In the genomic region with DNA sequence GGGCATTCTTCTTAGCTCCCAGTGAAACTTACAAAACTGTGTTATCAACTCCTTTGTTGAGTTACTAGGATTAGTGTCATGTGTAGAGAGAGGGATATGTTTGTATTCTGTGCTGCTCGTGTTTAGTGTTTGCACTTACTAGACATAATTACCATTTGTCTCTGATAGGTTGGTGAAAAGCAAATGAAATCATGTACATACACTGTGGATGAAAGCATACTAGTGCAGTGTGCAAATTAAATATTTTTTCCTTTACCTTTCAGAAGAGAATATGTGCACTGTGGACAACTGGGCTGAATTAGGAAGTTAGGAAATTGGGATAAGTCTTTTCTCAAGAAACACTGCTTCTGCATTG, we compare ENCODE assay signal across 9 cellular contexts. TPM values are rescaled to one million over a fixed set of nuclear protein-coding genes. Genes with fewer than 3 reads are reported as not detected.
DNase-seq lines count a peak whose midpoint lies in the region; ATAC-seq and TF ChIP-seq lines count a peak whose summit lies in the region.
"Had no signal": no experiment of that assay in that cellular context is flagged by ENCODE, and none has a peak within 500 bp of the region (broad histone marks: within the 10 kb centered on the region; RNA-seq: fewer than 3 reads in every experiment).

No MANE protein-coding gene starts in this region.

- H3K4me3 Mint-ChIP-seq in activated naive CD4-positive, alpha-beta T cell treated with anti-CD3 and anti-CD28 coated beads for 36 hours: peak overlapping the region; percentile 82

- peaks cover 43% of the 10 kb centered on the region for H3K4me1 Mint-ChIP-seq in activated naive CD4-positive, alpha-beta T cell treated with anti-CD3 and anti-CD28 coated beads for 36 hours (ENCODE audit: low read depth)

- no peaks in the 10 kb centered on the region for H3K9me3 ChIP-seq in iPS-15b (ENCODE audit: control insufficient read depth, insufficient read depth, low read length)
- H3K9me3 ChIP-seq in upper lobe of left lung: no peaks in the 10 kb centered on the region

- 30 to 42% methylated on average over 1 of the region's 1 CpG for WGBS in upper lobe of left lung, 2 donors

- no peak for TF ChIP-seq CTCF in WI38 (IDR thresholded peaks at IDR 0.05; ENCODE audit: low read depth, low read length)
- TF ChIP-seq CTCF in upper lobe of left lung (IDR thresholded peaks at IDR 0.05): no peak

- H3K27ac ChIP-seq in upper lobe of left lung: peak overlapping the region in 3 of 4 donors; percentile 80 to 91 (median 88)

- no peaks in the 10 kb centered on the region for H3K27me3 Mint-ChIP-seq in activated naive CD4-positive, alpha-beta T cell treated with anti-CD3 and anti-CD28 coated beads for 36 hours (ENCODE audit: low read depth)

- H3K9me3 Mint-ChIP-seq in activated naive CD4-positive, alpha-beta T cell treated with anti-CD3 and anti-CD28 coated beads for 36 hours: no peaks in the 10 kb centered on the region
- no peaks in the 10 kb centered on the region for H3K9me3 Mint-ChIP-seq in activated naive CD4-positive, alpha-beta T cell treated with anti-CD3 and anti-CD28 coated beads, Interleukin-2, amount 50 U/mL, for 72 hours

- H3K4me1 ChIP-seq in iPS-15b (ENCODE audit: control insufficient read depth, insufficient read depth, low read length) (peaks cover 2% of the 10 kb centered on the region), upper lobe of left lung (peaks cover 11 to 26% (median 19%) of the 10 kb centered on the region in 4 donors)

- intact Hi-C loops in activated naive CD4-positive, alpha-beta T cell treated with anti-CD3 and anti-CD28 coated beads for 36 hours (cut with micrococcal nuclease): no loop called here

- H3K9ac ChIP-seq in iPS-15b (ENCODE audit: low read depth, low read length): no peak overlapping the region

- no peak for TF ChIP-seq POLR2A in upper lobe of left lung (IDR thresholded peaks at IDR 0.05)

- H3K36me3 Mint-ChIP-seq in activated naive CD4-positive, alpha-beta T cell treated with anti-CD3 and anti-CD28 coated beads for 36 hours (ENCODE audit: low read depth): no peaks in the 10 kb centered on the region
- H3K36me3 Mint-ChIP-seq in activated naive CD4-positive, alpha-beta T cell treated with anti-CD3 and anti-CD28 coated beads, Interleukin-2, amount 50 U/mL, for 72 hours: peaks cover 0 to 13% of the 10 kb centered on the region in 2 donors

- DNase-seq in activated naive CD4-positive, alpha-beta T cell treated with anti-CD3 and anti-CD28 coated beads for 36 hours: no peak
- no peak for DNase-seq in activated naive CD4-positive, alpha-beta T cell treated with anti-CD3 and anti-CD28 coated beads, Interleukin-2, amount 50 U/mL, for 72 hours (ENCODE audit: low spot score in 2 of 2)
- DNase-seq in upper lobe of left lung: no peak
- no peak for DNase-seq in GM19240 (ENCODE audit: insufficient read length, low spot score)
- no peak for DNase-seq in NOMO-1 (lab: John Stamatoyannopoulos, UW; ENCODE audit: unreplicated experiment in 2 of 2)
- DNase-seq: stimulated activated naive CD4-positive, alpha-beta T cell treated with Interleukin-2 at 50 U/mL for 16 hours had no signal

- CTCF ChIA-PET in activated naive CD4-positive, alpha-beta T cell treated with anti-CD3 and anti-CD28 coated beads for 36 hours (lab: Charles Lee): interaction anchor here (0.6 to 2.2 kb wide), 8 partner anchors 10 to 773 kb away, joined by 3 to 7 read pairs (median 6); no protein-coding TSS in a partner anchor

- H3K27me3 ChIP-seq in iPS-15b (ENCODE audit: control insufficient read depth, insufficient read depth, low read length) (no peaks in the 10 kb centered on the region), upper lobe of left lung (no peaks in the 10 kb centered on the region)

- H3K4me3 ChIP-seq in WI38 (ENCODE audit: low read depth, low read length) (peak overlapping the region; percentile 91), iPS-15b (ENCODE audit: low read depth, low read length) (peak overlapping the region; percentile 96), upper lobe of left lung (peak overlapping the region in 3 of 4 donors; percentile 75 to 92 (median 92))

- TF ChIP-seq EP300 in upper lobe of left lung (IDR thresholded peaks at IDR 0.05): no peak

- ATAC-seq in activated naive CD4-positive, alpha-beta T cell treated with anti-CD3 and anti-CD28 coated beads, Interleukin-2, amount 50 U/mL, for 72 hours: no peak
- no peak for ATAC-seq in upper lobe of left lung (ENCODE audit: low FRiP score in 2 of 2)
- no peak for ATAC-seq in GM21576 (IDR thresholded peaks at IDR 0.05; ENCODE audit: unreplicated experiment)

- H3K27ac Mint-ChIP-seq in activated naive CD4-positive, alpha-beta T cell treated with anti-CD3 and anti-CD28 coated beads for 36 hours: peak overlapping the region; percentile 5
- H3K27ac Mint-ChIP-seq in activated naive CD4-positive, alpha-beta T cell treated with anti-CD3 and anti-CD28 coated beads, Interleukin-2, amount 50 U/mL, for 72 hours: peak overlapping the region in 1 of 2 donors; percentile 88

- H3K36me3 ChIP-seq in iPS-15b (ENCODE audit: control insufficient read depth, insufficient read depth, low read length) (no peaks in the 10 kb centered on the region), upper lobe of left lung (no peaks in the 10 kb centered on the region)

RNA-seq across cellular contexts. Expression of a gene that starts 1.2 kb away (rescaled TPM):
- 1 to 10 TPM; 7.2 to 7.8 TPM for total RNA-seq in activated naive CD4-positive, alpha-beta T cell treated with anti-CD3 and anti-CD28 coated beads for 36 hours
- total RNA-seq in activated naive CD4-positive, alpha-beta T cell treated with anti-CD3 and anti-CD28 coated beads, Interleukin-2, amount 50 U/mL, for 72 hours: 10 to 100 TPM in 1 of 2 donors, 1 to 10 TPM in 1; 8.2 to 13.2 TPM
- total RNA-seq in upper lobe of left lung: 10 to 100 TPM; 10.6 to 66.0 (median 28.8) TPM

RNA-seq across cellular contexts. Expression of a gene that starts 1.3 kb away (rescaled TPM):
- total RNA-seq in activated naive CD4-positive, alpha-beta T cell treated with anti-CD3 and anti-CD28 coated beads for 36 hours: 10 to 100 TPM; 71.5 to 73.4 TPM
- total RNA-seq in activated naive CD4-positive, alpha-beta T cell treated with anti-CD3 and anti-CD28 coated beads, Interleukin-2, amount 50 U/mL, for 72 hours: 10 to 100 TPM; 52.8 to 99.0 TPM
- 100 to 1,000 TPM in 3 of 6 donors, 10 to 100 TPM in 3; 63.6 to 133 (median 94.9) TPM for total RNA-seq in upper lobe of left lung
